ENCODE assay signal across 1 cellular context in genomic region chr9:21690561-21690960, GRCh38.
A peak's percentile ranks its signal among the peaks of the same experiment; 100 is the strongest.
TF ChIP-seq lines count a peak whose summit lies in the region.

No MANE protein-coding gene starts in this region.

TF ChIP-seq in IMR-90, 13 proteins besides CTCF, POLR2A, EP300 and RAD21:
- TF ChIP-seq CHD1 (IDR thresholded peaks at IDR 0.05; ENCODE audit: low read depth, low read length), result no peak
- peak; percentile 16; the same call in 1 of the 2 replicates for TF ChIP-seq MAFK (IDR thresholded peaks at IDR 0.05; ENCODE audit: low read depth, low read length)
- no peak for TF ChIP-seq RFX5 (IDR thresholded peaks at IDR 0.05; ENCODE audit: low read depth, low read length)
- no peak for TF ChIP-seq ELK1 (IDR thresholded peaks at IDR 0.05; ENCODE audit: borderline replicate concordance, low read depth, low read length)
- no peak for TF ChIP-seq MAZ (IDR thresholded peaks at IDR 0.05; ENCODE audit: borderline replicate concordance, low read depth, low read length)
- no peak for TF ChIP-seq RCOR1 (IDR thresholded peaks at IDR 0.05; ENCODE audit: insufficient replicate concordance, low read length)
- no peak for TF ChIP-seq BHLHE40 (IDR thresholded peaks at IDR 0.05; ENCODE audit: low read depth, low read length)
- TF ChIP-seq MXI1 (IDR thresholded peaks at IDR 0.05; ENCODE audit: borderline replicate concordance, low read depth, low read length), result no peak
- no peak for TF ChIP-seq NFE2L2 (IDR thresholded peaks at IDR 0.05; ENCODE audit: low read depth, low read length)
